ENCODE assay signal across 18 cellular contexts in the genomic region with DNA sequence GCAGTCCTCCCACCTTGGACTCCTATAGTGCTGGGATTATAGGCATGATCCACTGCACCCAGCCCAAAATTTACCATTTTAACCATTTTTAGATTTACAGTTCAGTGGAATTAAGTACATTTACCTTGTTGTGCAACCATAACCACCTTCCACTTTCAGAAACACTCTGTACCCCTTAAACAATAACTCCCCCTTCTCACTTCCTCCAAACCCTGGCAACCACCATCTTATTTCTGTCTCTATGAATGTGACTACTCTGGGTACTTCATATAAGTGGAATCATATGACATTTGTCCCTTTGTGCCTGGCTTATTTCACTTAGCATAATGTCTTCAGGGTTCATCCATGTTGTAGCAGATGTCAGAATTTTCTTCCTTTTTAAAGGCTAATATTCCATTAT.
"Had no signal": no experiment of that assay in that cellular context is flagged by ENCODE, and none has a peak within 500 bp of the region (broad histone marks: within the 10 kb centered on the region; RNA-seq: fewer than 3 reads in every experiment).

No MANE protein-coding gene starts in this region.

- DNase-seq: activated CD4-positive, alpha-beta T cell treated with anti-CD3 and anti-CD28 coated beads for 36 hours; activated CD8-positive, alpha-beta memory T cell treated with anti-CD3 and anti-CD28 coated beads for 24 hours; amygdala; cerebellar nuclear complex; dermis blood vessel endothelial cell; left ventricle myocardium superior; mesenchymal stem cell; nucleus accumbens; right cardiac atrium; small intestine; T1000 had no signal

- ATAC-seq: activated CD4-positive, alpha-beta T cell treated with anti-CD3 and anti-CD28 coated beads for 36 hours; activated T-helper 17 cell treated with anti-CD3 and anti-CD28 coated beads, Interleukin-2, amount 50 U/mL, for 72 hours; gastroesophageal sphincter; left ventricle myocardium superior; natural killer cell treated with Interleukin-12 subunit alpha and Interleukin-12 subunit beta and Interleukin-15 and Interleukin-18, amount 100 ng/mL, for 72 hours; right cardiac atrium; stimulated activated effector memory CD8-positive, alpha-beta T cell treated with anti-CD3 and anti-CD28 coated beads, Interleukin-12 subunit alpha, Interleukin-12 subunit beta, amount 100 ng/mL, for 72 hours; upper lobe of right lung had no signal

- H3K4me3 ChIP-seq: gastroesophageal sphincter, hepatocyte, upper lobe of right lung had no signal

- H3K27ac ChIP-seq: gastroesophageal sphincter, hepatocyte, upper lobe of right lung, VCaP had no signal

- H3K27me3 ChIP-seq: gastroesophageal sphincter, hepatocyte, upper lobe of right lung had no signal

- H3K36me3 ChIP-seq: upper lobe of right lung had no signal

- H3K9me3 ChIP-seq: gastroesophageal sphincter, upper lobe of right lung had no signal

- H3K4me1 ChIP-seq: upper lobe of right lung had no signal
